19 cellular contexts compared by ENCODE assay signal in genomic region chr1:176029609-176030008, GRCh38.
DNase-seq lines count a peak whose midpoint lies in the region; ATAC-seq, FAIRE-seq and TF ChIP-seq lines count a peak whose summit lies in the region.
"Had no signal": no experiment of that assay in that cellular context is flagged by ENCODE, and none has a peak within 500 bp of the region (broad histone marks: within the 10 kb centered on the region; RNA-seq: fewer than 3 reads in every experiment).

No MANE protein-coding gene starts in this region.

- no peak overlapping the region for H2AFZ ChIP-seq in IMR-90 (replicated peaks; ENCODE audit: low read length, poor library complexity)
- no peak overlapping the region for H2AFZ ChIP-seq in K562 (ENCODE audit: low read depth, low read length)

- WGBS in IMR-90 (ENCODE audit: extremely low coverage in 2 of 2, insufficient read length in 1 of 2), 2 experiments: no CpG with 5 or more reads among the region's 2 CpGs
- WGBS in K562 (ENCODE audit: insufficient coverage, low coverage, missing lambda C conversion rate): 98% methylated on average over 2 of the region's 2 CpGs

- ATAC-seq in IMR-90 (ENCODE audit: low read depth) (no peak), K562 (no peak), HG02981 (IDR thresholded peaks at IDR 0.05; ENCODE audit: unreplicated experiment) (no peak)

- TF ChIP-seq RAD21 in IMR-90 (IDR thresholded peaks at IDR 0.05; ENCODE audit: low read length): no peak
- TF ChIP-seq RAD21 in K562 (CRISPR knock-in tag; conservative IDR thresholded peaks at IDR 0.05 in 1 of 2, IDR thresholded peaks at IDR 0.05 in 1 of 2): no peak

- no peak overlapping the region for H4K8ac ChIP-seq in IMR-90 (ENCODE audit: low read depth in 2 of 2, low read length in 2 of 2)

- TF ChIP-seq POLR2A in IMR-90 (IDR thresholded peaks at IDR 0.05; ENCODE audit: low read depth, low read length) (no peak), K562 (conservative IDR thresholded peaks at IDR 0.05) (no peak)

- peaks cover 8% of the 10 kb centered on the region for H3K4me1 ChIP-seq in IMR-90 (ENCODE audit: control insufficient read depth, insufficient read depth, low read length)
- no peaks in the 10 kb centered on the region for H3K4me1 ChIP-seq in K562 (replicated peaks in 1 of 2; ENCODE audit: control insufficient read depth in 2 of 2, insufficient read depth in 2 of 2, low read length in 2 of 2)
- H3K4me1 ChIP-seq: BLaER1 had no signal

- no peak overlapping the region for H3K4ac ChIP-seq in IMR-90 (ENCODE audit: low read depth, low read length)

- peaks cover 11% of the 10 kb centered on the region for H3K9me1 ChIP-seq in IMR-90 (ENCODE audit: insufficient read depth, low read length)
- H3K9me1 ChIP-seq in K562 (ENCODE audit: control insufficient read depth, insufficient read depth, low read length): no peaks in the 10 kb centered on the region

- peaks cover 7 to 21% of the 10 kb centered on the region in 2 experiments; a peak in 2 of 4 replicates for H3K79me1 ChIP-seq in IMR-90 (ENCODE audit: low read depth in 1 of 2, low read length in 2 of 2)

- peaks cover 4% of the 10 kb centered on the region; the same call in 1 of the 2 replicates for H3K36me3 ChIP-seq in IMR-90 (ENCODE audit: control insufficient read depth, insufficient read depth, low read length)
- H3K36me3 ChIP-seq in K562 (ENCODE audit: control insufficient read depth, insufficient read depth, low read length): peaks cover 9% of the 10 kb centered on the region; the same call in 2 of the 3 replicates
- H3K36me3 ChIP-seq: BE2C had no signal

- in situ Hi-C loops in IMR-90 (cut with MboI; ENCODE audit: low sequenced_read_pairs): no loop called here
- in situ Hi-C loops in K562 (cut with MboI): no loop called here

- H4K20me1 ChIP-seq in IMR-90 (ENCODE audit: insufficient read depth, low read length) (no peaks in the 10 kb centered on the region; the same call in 1 of the 2 replicates), K562 (replicated peaks; ENCODE audit: control insufficient read depth, insufficient read depth, low read length) (no peaks in the 10 kb centered on the region)

- H3K27me3 ChIP-seq in IMR-90 (ENCODE audit: control insufficient read depth, insufficient read depth, low read length): no peaks in the 10 kb centered on the region
- H3K27me3 ChIP-seq in K562 (ENCODE audit: control insufficient read depth in 2 of 2, insufficient read depth in 2 of 2, low read length in 2 of 2): no peaks in the 10 kb centered on the region
- H3K27me3 ChIP-seq: BE2C, BLaER1 had no signal

- CTCF ChIA-PET in IMR-90 (lab: Yijun Ruan, JAX) (no interaction called here), K562 (lab: Yijun Ruan, JAX; ENCODE audit: low intra/inter-chr PET ratio) (no interaction called here)

- H3K9me3 ChIP-seq in IMR-90 (ENCODE audit: control insufficient read depth, insufficient read depth, low read length) (no peaks in the 10 kb centered on the region), K562 (replicated peaks; ENCODE audit: control insufficient read depth, insufficient read depth, low read depth, low read length) (no peaks in the 10 kb centered on the region)
- H3K9me3 ChIP-seq: BE2C, BLaER1 had no signal

- FAIRE-seq in D721Med (lab: Jason Lieb, UNC) (peak; percentile 11), K562 (lab: Jason Lieb, UNC) (no peak)
- FAIRE-seq: A204.1, G401.6, GM12891 had no signal

- no peak overlapping the region for H2BK15ac ChIP-seq in IMR-90 (ENCODE audit: low read depth, low read length)

- H3K18ac ChIP-seq in IMR-90 (ENCODE audit: low read depth, low read length): no peak overlapping the region

- dilution Hi-C loops in IMR-90 (cut with HindIII; ENCODE audit: low sequenced_read_pairs, unreplicated experiment): no loop called here

- TF ChIP-seq EP300 in K562 (IDR thresholded peaks at IDR 0.05; ENCODE audit: low read length): no peak

- intact Hi-C loops in IMR-90 (cut with micrococcal nuclease) (loop anchor here (5.0 kb wide), 1 partner anchor 52 kb away; no protein-coding TSS in a partner anchor), K562 (cut with micrococcal nuclease) (no loop called here)

- H3K9ac ChIP-seq in IMR-90 (ENCODE audit: low read depth, low read length): no peak overlapping the region
- H3K9ac ChIP-seq in K562 (ENCODE audit: insufficient read depth in 1 of 2, low read depth in 2 of 2, low read length in 2 of 2): no peak overlapping the region
- H3K9ac ChIP-seq: BLaER1 had no signal

- H3K4me3 ChIP-seq in IMR-90 (ENCODE audit: insufficient read depth, low read depth, low read length) (no peak overlapping the region), K562 (no peak overlapping the region)
- H3K4me3 ChIP-seq: BLaER1 had no signal

- H3K56ac ChIP-seq in IMR-90 (ENCODE audit: extremely low read depth, insufficient read depth, low read length): no peak overlapping the region

- H3K4me2 ChIP-seq in IMR-90 (ENCODE audit: low read depth, low read length) (no peak overlapping the region), K562 (ENCODE audit: insufficient read depth, low read length) (no peak overlapping the region)
- H3K4me2 ChIP-seq: BLaER1 had no signal

- no peak overlapping the region for H3K27ac ChIP-seq in IMR-90 (ENCODE audit: insufficient read depth, low read length)
- no peak overlapping the region for H3K27ac ChIP-seq in K562 (ENCODE audit: extremely low read depth, low read depth, low read length)
- H3K27ac ChIP-seq: BLaER1 had no signal

- no peak overlapping the region for H3K14ac ChIP-seq in IMR-90 (replicated peaks; ENCODE audit: low read depth, low read length)

- H2AK9ac ChIP-seq in IMR-90 (replicated peaks; ENCODE audit: low read depth, low read length, poor library complexity): no peak overlapping the region

- BruUV-seq in IMR-90 (replicated peaks; lab: Mats Ljungman, UMichigan) (no TSS peak), K562 (replicated peaks; lab: Mats Ljungman, UMichigan) (no TSS peak)

- POLR2A ChIA-PET in IMR-90 (lab: Charles Lee; ENCODE audit: unreplicated experiment): no interaction called here
- POLR2A ChIA-PET in K562 (lab: Yijun Ruan, JAX): no interaction called here

- H3K23ac ChIP-seq in IMR-90 (ENCODE audit: low read depth, low read length): no peak overlapping the region

- no peaks in the 10 kb centered on the region for H3K79me2 ChIP-seq in K562 (ENCODE audit: control insufficient read depth, insufficient read depth, low read length)

- H4K91ac ChIP-seq in IMR-90 (ENCODE audit: insufficient read depth, low read depth, low read length): no peak overlapping the region

- no peak overlapping the region for H4K5ac ChIP-seq in IMR-90 (ENCODE audit: low read depth, low read length)

- no peak overlapping the region for H2BK5ac ChIP-seq in IMR-90 (ENCODE audit: low read depth, low read length, poor library complexity, severe bottlenecking)

- DNase-seq in D721Med (ENCODE audit: insufficient read length, low spot score): no peak
- DNase-seq in IMR-90: no peak
- DNase-seq in K562 (ENCODE audit: extremely low read depth in 1 of 4, low spot score in 3 of 4): no peak
- no peak for DNase-seq in NCI-H1930 (lab: John Stamatoyannopoulos, UW)
- DNase-seq: 8988T; ACHN; BE2C; C1 segment of cervical spinal cord; CD4-positive, alpha-beta memory T cell; CD4-positive, CD25-positive, alpha-beta regulatory T cell; CD8-positive, alpha-beta memory T cell; COR-L47; DMS79 treated with DMSO at 0.1 percent for 48 hours; GF-D8 had no signal

- H2BK20ac ChIP-seq in IMR-90 (ENCODE audit: low read depth, low read length): no peak overlapping the region

- no peak overlapping the region for H2AK5ac ChIP-seq in IMR-90 (ENCODE audit: low read depth, low read length)

- no peak overlapping the region for H2BK120ac ChIP-seq in IMR-90 (ENCODE audit: low read depth, low read length)

- no peak for TF ChIP-seq CTCF in D721Med (IDR thresholded peaks at IDR 0.05; ENCODE audit: insufficient read depth, missing control alignments)
- no peak for TF ChIP-seq CTCF in IMR-90 (conservative IDR thresholded peaks at IDR 0.05; ENCODE audit: low read depth, low read length)
- TF ChIP-seq CTCF in K562 (IDR thresholded peaks at IDR 0.05 in 2 of 3, conservative IDR thresholded peaks at IDR 0.05 in 1 of 3; ENCODE audit: insufficient read depth in 2 of 3, low read depth in 1 of 3, low read length in 3 of 3): no peak

TF ChIP-seq in IMR-90, 13 proteins besides CTCF, POLR2A, EP300 and RAD21:
- no peak for TF ChIP-seq RFX5 (IDR thresholded peaks at IDR 0.05; ENCODE audit: low read depth, low read length)
- TF ChIP-seq CEBPB (IDR thresholded peaks at IDR 0.05; ENCODE audit: low read depth, low read length): peak; percentile 30; the same call in 1 of the 2 replicates

TF ChIP-seq in K562, 482 proteins besides CTCF, POLR2A, EP300 and RAD21:
- TF ChIP-seq CEBPG (CRISPR knock-in tag; IDR thresholded peaks at IDR 0.05) (no peak), CEBPG (tag; conservative IDR thresholded peaks at IDR 0.05 in 1 of 2, IDR thresholded peaks at IDR 0.05 in 1 of 2) (peak in 1 of 2 experiments; percentile 64; a peak in 2 of 4 replicates), GTF2A2 (tag; IDR thresholded peaks at IDR 0.05) (no peak), CEBPB (tag; IDR thresholded peaks at IDR 0.05) (peak; percentile 71)
TF ChIP-seq in K562: peak in this region for 2.
